Comparison of ENCODE assay signal across 1 cellular context in the genomic region with DNA sequence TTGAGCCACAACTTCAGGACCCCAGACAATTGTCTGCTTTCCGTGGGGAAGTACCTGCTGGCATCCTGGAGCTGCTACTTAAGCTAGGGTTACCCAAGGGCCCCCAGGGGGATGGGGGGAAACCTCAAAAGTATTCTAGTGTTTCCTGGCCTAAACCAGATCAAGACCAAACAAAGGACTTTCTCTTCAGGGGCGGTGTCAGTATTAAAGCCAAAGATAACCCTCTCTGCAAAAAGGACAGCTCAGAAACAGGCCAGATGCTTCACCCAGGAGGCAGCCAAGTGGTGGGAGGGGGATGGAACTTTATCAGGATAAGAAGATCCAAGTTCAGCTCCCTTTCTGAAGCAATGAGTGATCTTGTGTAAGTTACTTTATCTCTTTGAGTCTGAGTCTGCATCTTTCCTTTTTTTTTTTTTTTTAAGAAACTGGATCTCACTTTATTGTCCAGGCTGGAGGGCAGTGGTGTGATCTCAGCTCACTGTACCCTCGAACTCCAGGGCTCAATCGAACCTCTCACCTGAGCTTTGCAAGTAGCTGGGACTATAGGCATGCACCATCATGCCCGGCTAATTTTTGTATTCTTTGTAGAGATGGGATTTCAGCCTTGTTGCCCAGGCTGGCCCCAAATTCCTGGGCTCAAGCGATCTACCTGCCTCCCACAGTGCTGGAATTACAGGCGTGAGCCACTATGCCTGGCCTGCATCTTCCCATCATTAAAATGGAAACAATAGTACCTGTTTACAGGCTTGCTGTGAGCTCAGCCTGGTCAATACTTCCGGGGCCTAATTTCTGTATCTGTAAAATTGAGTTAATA.
TF ChIP-seq lines count a peak whose summit lies in the region.

No MANE protein-coding gene starts in this region.

TF ChIP-seq in WTC11, 78 proteins besides CTCF, POLR2A, EP300 and RAD21 (continued from another document):
- TF ChIP-seq, protein P1, sequence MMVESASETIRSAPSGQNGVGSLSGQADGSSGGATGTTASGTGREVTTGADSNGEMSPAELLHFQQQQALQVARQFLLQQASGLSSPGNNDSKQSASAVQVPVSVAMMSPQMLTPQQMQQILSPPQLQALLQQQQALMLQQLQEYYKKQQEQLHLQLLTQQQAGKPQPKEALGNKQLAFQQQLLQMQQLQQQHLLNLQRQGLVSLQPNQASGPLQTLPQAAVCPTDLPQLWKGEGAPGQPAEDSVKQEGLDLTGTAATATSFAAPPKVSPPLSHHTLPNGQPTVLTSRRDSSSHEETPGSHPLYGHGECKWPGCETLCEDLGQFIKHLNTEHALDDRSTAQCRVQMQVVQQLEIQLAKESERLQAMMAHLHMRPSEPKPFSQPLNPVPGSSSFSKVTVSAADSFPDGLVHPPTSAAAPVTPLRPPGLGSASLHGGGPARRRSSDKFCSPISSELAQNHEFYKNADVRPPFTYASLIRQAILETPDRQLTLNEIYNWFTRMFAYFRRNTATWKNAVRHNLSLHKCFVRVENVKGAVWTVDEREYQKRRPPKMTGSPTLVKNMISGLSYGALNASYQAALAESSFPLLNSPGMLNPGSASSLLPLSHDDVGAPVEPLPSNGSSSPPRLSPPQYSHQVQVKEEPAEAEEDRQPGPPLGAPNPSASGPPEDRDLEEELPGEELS (CRISPR knock-in tag; IDR thresholded peaks at IDR 0.05), result no peak
- TF ChIP-seq, protein P2, sequence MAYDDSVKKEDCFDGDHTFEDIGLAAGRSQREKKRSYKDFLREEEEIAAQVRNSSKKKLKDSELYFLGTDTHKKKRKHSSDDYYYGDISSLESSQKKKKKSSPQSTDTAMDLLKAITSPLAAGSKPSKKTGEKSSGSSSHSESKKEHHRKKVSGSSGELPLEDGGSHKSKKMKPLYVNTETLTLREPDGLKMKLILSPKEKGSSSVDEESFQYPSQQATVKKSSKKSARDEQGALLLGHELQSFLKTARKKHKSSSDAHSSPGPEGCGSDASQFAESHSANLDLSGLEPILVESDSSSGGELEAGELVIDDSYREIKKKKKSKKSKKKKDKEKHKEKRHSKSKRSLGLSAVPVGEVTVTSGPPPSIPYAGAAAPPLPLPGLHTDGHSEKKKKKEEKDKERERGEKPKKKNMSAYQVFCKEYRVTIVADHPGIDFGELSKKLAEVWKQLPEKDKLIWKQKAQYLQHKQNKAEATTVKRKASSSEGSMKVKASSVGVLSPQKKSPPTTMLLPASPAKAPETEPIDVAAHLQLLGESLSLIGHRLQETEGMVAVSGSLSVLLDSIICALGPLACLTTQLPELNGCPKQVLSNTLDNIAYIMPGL (CRISPR knock-in tag; IDR thresholded peaks at IDR 0.05), result no peak
- no peak for TF ChIP-seq IRF2 (CRISPR knock-in tag; IDR thresholded peaks at IDR 0.05; ENCODE audit: borderline replicate concordance, low read depth)
- TF ChIP-seq, protein P3, sequence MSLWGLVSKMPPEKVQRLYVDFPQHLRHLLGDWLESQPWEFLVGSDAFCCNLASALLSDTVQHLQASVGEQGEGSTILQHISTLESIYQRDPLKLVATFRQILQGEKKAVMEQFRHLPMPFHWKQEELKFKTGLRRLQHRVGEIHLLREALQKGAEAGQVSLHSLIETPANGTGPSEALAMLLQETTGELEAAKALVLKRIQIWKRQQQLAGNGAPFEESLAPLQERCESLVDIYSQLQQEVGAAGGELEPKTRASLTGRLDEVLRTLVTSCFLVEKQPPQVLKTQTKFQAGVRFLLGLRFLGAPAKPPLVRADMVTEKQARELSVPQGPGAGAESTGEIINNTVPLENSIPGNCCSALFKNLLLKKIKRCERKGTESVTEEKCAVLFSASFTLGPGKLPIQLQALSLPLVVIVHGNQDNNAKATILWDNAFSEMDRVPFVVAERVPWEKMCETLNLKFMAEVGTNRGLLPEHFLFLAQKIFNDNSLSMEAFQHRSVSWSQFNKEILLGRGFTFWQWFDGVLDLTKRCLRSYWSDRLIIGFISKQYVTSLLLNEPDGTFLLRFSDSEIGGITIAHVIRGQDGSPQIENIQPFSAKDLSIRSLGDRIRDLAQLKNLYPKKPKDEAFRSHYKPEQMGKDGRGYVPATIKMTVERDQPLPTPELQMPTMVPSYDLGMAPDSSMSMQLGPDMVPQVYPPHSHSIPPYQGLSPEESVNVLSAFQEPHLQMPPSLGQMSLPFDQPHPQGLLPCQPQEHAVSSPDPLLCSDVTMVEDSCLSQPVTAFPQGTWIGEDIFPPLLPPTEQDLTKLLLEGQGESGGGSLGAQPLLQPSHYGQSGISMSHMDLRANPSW (CRISPR knock-in tag; conservative IDR thresholded peaks at IDR 0.05; ENCODE audit: low read depth), result no peak
- no peak for TF ChIP-seq MXD4 (CRISPR knock-in tag; IDR thresholded peaks at IDR 0.05; ENCODE audit: borderline replicate concordance)
- no peak for TF ChIP-seq NR1H2 (CRISPR knock-in tag; IDR thresholded peaks at IDR 0.05)
- TF ChIP-seq, protein P4, sequence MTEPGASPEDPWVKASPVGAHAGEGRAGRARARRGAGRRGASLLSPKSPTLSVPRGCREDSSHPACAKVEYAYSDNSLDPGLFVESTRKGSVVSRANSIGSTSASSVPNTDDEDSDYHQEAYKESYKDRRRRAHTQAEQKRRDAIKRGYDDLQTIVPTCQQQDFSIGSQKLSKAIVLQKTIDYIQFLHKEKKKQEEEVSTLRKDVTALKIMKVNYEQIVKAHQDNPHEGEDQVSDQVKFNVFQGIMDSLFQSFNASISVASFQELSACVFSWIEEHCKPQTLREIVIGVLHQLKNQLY (CRISPR knock-in tag; IDR thresholded peaks at IDR 0.05), result no peak
- no peak for TF ChIP-seq CREB1 (CRISPR knock-in tag; IDR thresholded peaks at IDR 0.05)
- TF ChIP-seq GRHL2 (CRISPR knock-in tag; IDR thresholded peaks at IDR 0.05; ENCODE audit: insufficient replicate concordance, severe bottlenecking), result no peak
- TF ChIP-seq HMGA2 (CRISPR knock-in tag; IDR thresholded peaks at IDR 0.05), result no peak
- TF ChIP-seq, protein P5, sequence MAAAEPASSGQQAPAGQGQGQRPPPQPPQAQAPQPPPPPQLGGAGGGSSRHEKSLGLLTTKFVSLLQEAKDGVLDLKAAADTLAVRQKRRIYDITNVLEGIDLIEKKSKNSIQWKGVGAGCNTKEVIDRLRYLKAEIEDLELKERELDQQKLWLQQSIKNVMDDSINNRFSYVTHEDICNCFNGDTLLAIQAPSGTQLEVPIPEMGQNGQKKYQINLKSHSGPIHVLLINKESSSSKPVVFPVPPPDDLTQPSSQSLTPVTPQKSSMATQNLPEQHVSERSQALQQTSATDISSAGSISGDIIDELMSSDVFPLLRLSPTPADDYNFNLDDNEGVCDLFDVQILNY (CRISPR knock-in tag; IDR thresholded peaks at IDR 0.05), result no peak
- no peak for TF ChIP-seq ZNF138 (CRISPR knock-in tag; conservative IDR thresholded peaks at IDR 0.05)
- no peak for TF ChIP-seq EMX1 (CRISPR knock-in tag; IDR thresholded peaks at IDR 0.05)
- no peak for TF ChIP-seq ETV6 (CRISPR knock-in tag; IDR thresholded peaks at IDR 0.05)
- no peak for TF ChIP-seq TCF7 (CRISPR knock-in tag; IDR thresholded peaks at IDR 0.05; ENCODE audit: low read depth)
